In genomic region chr4:169184236-169184635, GRCh38 we compare ENCODE assay signal across 37 cellular contexts.
DNase-seq lines count a peak whose midpoint lies in the region; ATAC-seq, FAIRE-seq and TF ChIP-seq lines count a peak whose summit lies in the region.
"Had no signal": no experiment of that assay in that cellular context is flagged by ENCODE, and none has a peak within 500 bp of the region (broad histone marks: within the 10 kb centered on the region; RNA-seq: fewer than 3 reads in every experiment).

No MANE protein-coding gene starts in this region.

- no peaks in the 10 kb centered on the region for H3K27me3 ChIP-seq in neuronal stem cell (ENCODE audit: control insufficient read depth in 3 of 3, insufficient read depth in 3 of 3, low read depth in 1 of 3, low read length in 3 of 3)
- H3K27me3 ChIP-seq: brain microvascular endothelial cell, dorsolateral prefrontal cortex, Peyer's patch, sigmoid colon, SJCRH30 had no signal

- no peak overlapping the region for H3K14ac ChIP-seq in neuronal stem cell (ENCODE audit: low read length)

- H4K8ac ChIP-seq in neuronal stem cell (ENCODE audit: low read depth, low read length): no peak overlapping the region

- TF ChIP-seq CTCF in HFFc6 (IDR thresholded peaks at IDR 0.05) (no peak), fibroblast of mammary gland (conservative IDR thresholded peaks at IDR 0.05; ENCODE audit: control insufficient read depth, insufficient read depth, low read depth, low read length) (no peak), D721Med (IDR thresholded peaks at IDR 0.05; ENCODE audit: insufficient read depth, missing control alignments) (no peak)

- H2BK5ac ChIP-seq in neuronal stem cell (ENCODE audit: low read length): no peak overlapping the region

- H3K9ac ChIP-seq in neuronal stem cell (ENCODE audit: low read depth, low read length, poor library complexity): no peak overlapping the region

- H2AFZ ChIP-seq in neuronal stem cell (ENCODE audit: low read length): no peak overlapping the region
- H2AFZ ChIP-seq: GM23338 had no signal

- H3K4ac ChIP-seq in neuronal stem cell (ENCODE audit: low read length): no peak overlapping the region

- H2BK120ac ChIP-seq in neuronal stem cell (ENCODE audit: low read depth, low read length): no peak overlapping the region

- FAIRE-seq in D721Med (lab: Jason Lieb, UNC): no peak

- WGBS in neuronal stem cell (ENCODE audit: extremely low coverage in 2 of 2, insufficient read length in 2 of 2, insufficient replicate concordance in 1 of 2), 2 donors: no CpG with 5 or more reads among the region's 3 CpGs

- H3K4me3 ChIP-seq in fibroblast of mammary gland (ENCODE audit: control insufficient read depth, low read depth, low read length): no peak overlapping the region
- H3K4me3 ChIP-seq in neuronal stem cell (ENCODE audit: low read length in 2 of 2): no peak overlapping the region
- H3K4me3 ChIP-seq: GM23338, Peyer's patch, sigmoid colon, SJCRH30 had no signal

- peaks cover 10% of the 10 kb centered on the region for H3K36me3 Mint-ChIP-seq in HFFc6 (ENCODE audit: low read depth)
- H3K36me3 Mint-ChIP-seq: CD14-positive monocyte, mesothelial cell of epicardium, type B pancreatic cell had no signal

- no peaks in the 10 kb centered on the region for H3K36me3 ChIP-seq in neuronal stem cell (replicated peaks in 1 of 2; ENCODE audit: control insufficient read depth in 2 of 2, insufficient read depth in 2 of 2, low read length in 2 of 2)
- H3K36me3 ChIP-seq: brain microvascular endothelial cell, Peyer's patch, sigmoid colon, SJCRH30 had no signal

- no peak overlapping the region for H2BK15ac ChIP-seq in neuronal stem cell (ENCODE audit: low read length)

- no peaks in the 10 kb centered on the region; the same call in 1 of the 2 replicates for H3K27me3 Mint-ChIP-seq in HFFc6 (ENCODE audit: insufficient read depth)
- H3K27me3 Mint-ChIP-seq: progenitor cell of endocrine pancreas, type B pancreatic cell had no signal

- H3K79me1 ChIP-seq in neuronal stem cell (ENCODE audit: low read depth, low read length): peaks cover 3% of the 10 kb centered on the region

- peaks cover 12 to 24% of the 10 kb centered on the region in 2 donors for H3K4me1 ChIP-seq in neuronal stem cell (ENCODE audit: control insufficient read depth in 2 of 2, insufficient read depth in 1 of 2, low read depth in 1 of 2, low read length in 2 of 2)
- H3K4me1 ChIP-seq: SJCRH30 had no signal

- no peak overlapping the region for H3K18ac ChIP-seq in neuronal stem cell (ENCODE audit: low read length)

- peak overlapping the region; percentile 43; the same call in 1 of the 2 replicates for H3K27ac Mint-ChIP-seq in HFFc6
- H3K27ac Mint-ChIP-seq: activated CD8-positive, alpha-beta T cell treated with anti-CD3 and anti-CD28 coated beads, Interleukin-2, amount 10 ng/mL, durations not matched to agents 7 days and 5 days; activated T-helper 17 cell treated with anti-CD3 and anti-CD28 coated beads, Interleukin-2, amount 50 U/mL, for 72 hours; GM23338 had no signal

- no peak overlapping the region for H3K23ac ChIP-seq in neuronal stem cell (ENCODE audit: low read depth, low read length, poor library complexity)

- no peak overlapping the region for H3K4me3 Mint-ChIP-seq in HFFc6
- H3K4me3 Mint-ChIP-seq: activated CD8-positive, alpha-beta T cell treated with anti-CD3 and anti-CD28 coated beads, Interleukin-2, amount 10 ng/mL, durations not matched to agents 7 days and 5 days; activated T-helper 17 cell treated with anti-CD3 and anti-CD28 coated beads, Interleukin-2, amount 50 U/mL, for 72 hours; CD14-positive monocyte; GM23338; mesothelial cell of epicardium had no signal

- no peaks in the 10 kb centered on the region for H3K9me3 Mint-ChIP-seq in HFFc6
- H3K9me3 Mint-ChIP-seq: activated T-helper 17 cell treated with anti-CD3 and anti-CD28 coated beads, Interleukin-2, amount 50 U/mL, for 72 hours; CD14-positive monocyte; GM23338; mesothelial cell of epicardium; type B pancreatic cell had no signal

- H2BK12ac ChIP-seq in neuronal stem cell (ENCODE audit: low read length): no peak overlapping the region

- peak; percentile 52 for DNase-seq in AG20443 (ENCODE audit: low spot score)
- DNase-seq in HFFc6: no peak
- peak; percentile 60 for DNase-seq in fibroblast of mammary gland (ENCODE audit: low read depth)
- no peak for DNase-seq in neuronal stem cell (ENCODE audit: low spot score)
- DNase-seq in OCI-M2 (lab: John Stamatoyannopoulos, UW; ENCODE audit: unreplicated experiment): no peak
- DNase-seq in D721Med (ENCODE audit: insufficient read length, low spot score): no peak
- DNase-seq: activated CD4-positive, alpha-beta T cell treated with anti-CD3 and anti-CD28 coated beads for 4 hours; activated CD8-positive, alpha-beta T cell treated with anti-CD3 and anti-CD28 coated beads, Interleukin-2, amount 10 ng/mL, durations not matched to agents 7 days and 5 days; activated naive CD4-positive, alpha-beta T cell treated with anti-CD3 and anti-CD28 coated beads, Interleukin-2, amount 50 U/mL, for 16 hours; brain microvascular endothelial cell; Caco-2; cerebellar nuclear complex; DND-41; dorsolateral prefrontal cortex; GF-D8; islet precursor cell; Kasumi-1; MV-4-11; NCI-H1436; NCI-H2081 treated with DMSO at 0.1 percent for 48 hours; NCI-H226; nucleus accumbens; Peyer's patch; sigmoid colon; SJCRH30; stimulated activated CD4-positive, alpha-beta T cell treated with anti-CD3 and anti-CD28 coated beads, Interleukin-15, amount 100 ng/mL, for 24 hours; stimulated activated CD4-positive, alpha-beta T cell treated with anti-CD3 and anti-CD28 coated beads, Interleukin-4, amount 100 ng/mL, for 4 hours; SW 1271; T-helper 9 cell had no signal

- peak overlapping the region; percentile 52 for H3K27ac ChIP-seq in neuronal stem cell (replicated peaks; ENCODE audit: low read length)
- H3K27ac ChIP-seq: brain microvascular endothelial cell, HL-60, sigmoid colon, SJCRH30 had no signal

- no peak for ATAC-seq in HG03354 (IDR thresholded peaks at IDR 0.05; ENCODE audit: poor library complexity, severe bottlenecking, unreplicated experiment)
- ATAC-seq: activated CD8-positive, alpha-beta T cell treated with anti-CD3 and anti-CD28 coated beads, Interleukin-2, amount 10 ng/mL, durations not matched to agents 7 days and 5 days; activated T-helper 17 cell treated with anti-CD3 and anti-CD28 coated beads, Interleukin-2, amount 50 U/mL, for 72 hours; GM23338 had no signal

- peaks cover 77% of the 10 kb centered on the region for H3K4me1 Mint-ChIP-seq in HFFc6 (ENCODE audit: low read depth)
- H3K4me1 Mint-ChIP-seq: activated T-helper 17 cell treated with anti-CD3 and anti-CD28 coated beads, Interleukin-2, amount 50 U/mL, for 72 hours; CD14-positive monocyte had no signal

- H4K91ac ChIP-seq in neuronal stem cell (ENCODE audit: low read depth, low read length, poor library complexity): no peak overlapping the region

- H3K4me2 ChIP-seq in neuronal stem cell (ENCODE audit: insufficient read depth, low read length, poor library complexity, severe bottlenecking): no peak overlapping the region
- H3K4me2 ChIP-seq: GM23338 had no signal

- no peaks in the 10 kb centered on the region for H3K9me3 ChIP-seq in neuronal stem cell (replicated peaks in 1 of 2; ENCODE audit: control insufficient read depth in 2 of 2, insufficient read depth in 1 of 2, low read depth in 1 of 2, low read length in 2 of 2)
- H3K9me3 ChIP-seq: Caco-2, Peyer's patch, sigmoid colon, SJCRH30 had no signal

- H2AK5ac ChIP-seq in neuronal stem cell (ENCODE audit: low read depth, low read length): no peak overlapping the region

Comparison
In these comparisons a context has a peak if more than half of its experiments do, and no peak if none do; other contexts are left out.
1. DNase-seq: peak in AG20443 (single experiment) and fibroblast of mammary gland (single experiment); none in HFFc6 (single experiment), neuronal stem cell (single experiment), OCI-M2 (single experiment) and D721Med (single experiment).